In the genomic region with DNA sequence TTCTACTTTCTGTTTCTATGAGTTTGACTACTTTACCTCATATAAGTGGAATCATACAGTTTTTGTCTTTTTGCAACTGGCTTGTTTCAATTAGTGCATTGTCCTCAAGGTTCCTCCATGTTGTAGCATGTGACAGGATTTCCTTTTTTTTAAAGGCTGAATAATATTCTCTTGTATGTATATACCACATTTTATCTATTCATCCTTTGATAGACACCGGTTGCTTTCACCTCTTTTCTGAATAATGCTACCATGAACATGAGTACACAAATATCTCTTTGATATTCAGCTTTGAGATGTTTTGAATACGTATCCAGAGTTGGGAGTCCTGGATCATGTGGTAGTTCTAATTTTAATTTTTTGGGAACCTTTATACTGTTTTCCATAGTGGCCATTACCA, we compare ENCODE assay signal across 24 cellular contexts.
A peak's percentile ranks its signal among the peaks of the same experiment; 100 is the strongest.
DNase-seq lines count a peak whose midpoint lies in the region; ATAC-seq, FAIRE-seq and TF ChIP-seq lines count a peak whose summit lies in the region.
"Had no signal": no experiment of that assay in that cellular context is flagged by ENCODE, and none has a peak within 500 bp of the region (broad histone marks: within the 10 kb centered on the region; RNA-seq: fewer than 3 reads in every experiment).

No MANE protein-coding gene starts in this region.

- H3K4me3 ChIP-seq in Loucy (ENCODE audit: low read length, poor library complexity, severe bottlenecking) = no peak overlapping the region
- H3K4me3 ChIP-seq in GM12878 = no peak overlapping the region
- H3K4me3 ChIP-seq: BLaER1 had no signal

- RAD21 ChIA-PET in GM12878 (lab: Charles Lee; ENCODE audit: unreplicated experiment) = no interaction called here

- intact Hi-C loops in GM12878 (cut with micrococcal nuclease; ENCODE audit: unreplicated experiment) = no loop called here

- SMC1A ChIA-PET in GM12878 (lab: Charles Lee; ENCODE audit: uncharacterized antibody, unreplicated experiment) = interaction anchor here (1.0 to 2.2 kb wide), 4 partner anchors 11 to 79 kb away, joined by 3 to 7 read pairs (median 4); no protein-coding TSS in a partner anchor

- H3K9me3 ChIP-seq in Loucy (ENCODE audit: insufficient read depth, low read depth, low read length) = no peaks in the 10 kb centered on the region
- H3K9me3 ChIP-seq in GM12878 (replicated peaks; ENCODE audit: control insufficient read depth, insufficient read depth, low read length) = no peaks in the 10 kb centered on the region; the same call in 1 of the 3 replicates
- H3K9me3 ChIP-seq: BE2C, Caco-2 had no signal

- TF ChIP-seq CTCF in Loucy (conservative IDR thresholded peaks at IDR 0.05; ENCODE audit: low read length) = no peak
- TF ChIP-seq CTCF in GM12878 (IDR thresholded peaks at IDR 0.05 in 2 of 3, conservative IDR thresholded peaks at IDR 0.05 in 1 of 3; ENCODE audit: control insufficient read depth in 2 of 3, extremely low read depth in 1 of 3, insufficient read depth in 1 of 3, low read depth in 3 of 3, low read length in 3 of 3) = no peak

- ATAC-seq in GM12878 (no peak), GM21390 (IDR thresholded peaks at IDR 0.05; ENCODE audit: unreplicated experiment) (no peak)

- TF ChIP-seq RAD21 in GM12878 (IDR thresholded peaks at IDR 0.05; ENCODE audit: insufficient read depth, low read depth, low read length) = no peak

- H2AFZ ChIP-seq in Loucy (ENCODE audit: low read length) (no peak overlapping the region), GM12878 (ENCODE audit: control insufficient read depth, low read depth, low read length) (no peak overlapping the region)

- peaks cover 19% of the 10 kb centered on the region for H3K79me2 ChIP-seq in Loucy (ENCODE audit: insufficient read depth, low read length)
- peaks cover 32% of the 10 kb centered on the region for H3K79me2 ChIP-seq in GM12878 (ENCODE audit: control insufficient read depth, insufficient read depth, low read length)

- TF ChIP-seq POLR2A in GM12878 (IDR thresholded peaks at IDR 0.05; ENCODE audit: low read depth, low read length) = no peak

- no peak overlapping the region for H3K27ac ChIP-seq in GM12878 (ENCODE audit: control insufficient read depth, insufficient read depth)
- no peak overlapping the region for H3K27ac ChIP-seq in caudate nucleus (ENCODE audit: low read depth, low read length)
- H3K27ac ChIP-seq: BLaER1 had no signal

- H3K36me3 ChIP-seq in Loucy (ENCODE audit: insufficient read depth, low read length) (no peaks in the 10 kb centered on the region), GM12878 (ENCODE audit: control insufficient read depth in 2 of 2, insufficient read depth in 2 of 2, low read length in 1 of 2) (no peaks in the 10 kb centered on the region; a peak in 1 of 4 replicates)
- H3K36me3 ChIP-seq: BE2C had no signal

- H3F3A ChIP-seq in Loucy (ENCODE audit: low read depth) = no peaks in the 10 kb centered on the region

- H3K9me2 ChIP-seq in Loucy (replicated peaks; ENCODE audit: low read depth, low read length) = no peaks in the 10 kb centered on the region

- CTCF ChIA-PET in GM12878 (lab: Yijun Ruan, JAX) = interaction anchor here (1.7 kb wide), 1 partner anchor 50 kb away, joined by 4 read pairs; no protein-coding TSS in a partner anchor

- H3K9ac ChIP-seq in Loucy (ENCODE audit: low read depth, low read length, poor library complexity, severe bottlenecking) = no peak overlapping the region
- H3K9ac ChIP-seq in GM12878 (ENCODE audit: control insufficient read depth, insufficient read depth, low read length) = no peak overlapping the region
- H3K9ac ChIP-seq: BLaER1 had no signal

- peaks cover 18% of the 10 kb centered on the region for H3K4me1 ChIP-seq in Loucy (ENCODE audit: insufficient read depth, low read length, poor library complexity, severe bottlenecking)
- peaks cover 20% of the 10 kb centered on the region for H3K4me1 ChIP-seq in GM12878 (ENCODE audit: control insufficient read depth, insufficient read depth, low read length)
- H3K4me1 ChIP-seq: BE2C, BLaER1 had no signal

- DNase-seq in GM12878 (ENCODE audit: low read depth, low spot score) (no peak), foreskin melanocyte (peak; percentile 83), caudate nucleus (lab: John Stamatoyannopoulos, UW) (no peak), HK-2 (ENCODE audit: unreplicated experiment) (no peak), nucleus accumbens (lab: John Stamatoyannopoulos, UW) (no peak)
- DNase-seq: 8988T; ACHN; BE2C; C1 segment of cervical spinal cord; Caco-2; Calu3; CD4-positive, alpha-beta memory T cell; CD4-positive, CD25-positive, alpha-beta regulatory T cell; CD8-positive, alpha-beta memory T cell; DMS79 treated with DMSO at 0.1 percent for 48 hours; GF-D8 had no signal

- H3K4me2 ChIP-seq in Loucy (ENCODE audit: low read depth, low read length, poor library complexity, severe bottlenecking) (peak overlapping the region; percentile 3), GM12878 (ENCODE audit: control insufficient read depth, insufficient read depth) (no peak overlapping the region)
- H3K4me2 ChIP-seq: BLaER1 had no signal

- peaks cover 3% of the 10 kb centered on the region for H4K20me1 ChIP-seq in Loucy (ENCODE audit: insufficient read depth, low read length, poor library complexity, severe bottlenecking)
- H4K20me1 ChIP-seq in GM12878 (ENCODE audit: control insufficient read depth, insufficient read depth) = no peaks in the 10 kb centered on the region

- peak; percentile 35 for FAIRE-seq in GM12878 (lab: Jason Lieb, UNC)
- FAIRE-seq: A204.1, D721Med, G401.6, GM12892, GM18507 had no signal

- H3K27me3 ChIP-seq in Loucy (ENCODE audit: insufficient read depth, low read length, poor library complexity, severe bottlenecking) = no peaks in the 10 kb centered on the region
- H3K27me3 ChIP-seq in GM12878 (replicated peaks in 1 of 2; ENCODE audit: control insufficient read depth in 2 of 2, insufficient read depth in 2 of 2, low read length in 1 of 2) = no peaks in the 10 kb centered on the region
- H3K27me3 ChIP-seq: BE2C, BLaER1 had no signal

- in situ Hi-C loops in GM12878 (cut with MboI) = no loop called here

- 97% methylated on average over 2 of the region's 2 CpGs for WGBS in GM12878 (ENCODE audit: insufficient coverage, insufficient replicate concordance, low lambda C conversion rate, missing lambda C conversion rate)

- BruUV-seq in GM12878 (replicated peaks; lab: Mats Ljungman, UMichigan) = no TSS peak

- POLR2A ChIA-PET in GM12878 (lab: Charles Lee) = no interaction called here

- TF ChIP-seq EP300 in GM12878 (IDR thresholded peaks at IDR 0.05; ENCODE audit: borderline replicate concordance in 1 of 2, control insufficient read depth in 1 of 2, low read depth in 2 of 2, low read length in 2 of 2) = no peak

TF ChIP-seq in GM12878, 131 proteins besides CTCF, POLR2A, EP300 and RAD21 (continues in another document):
- TF ChIP-seq TAF1 (IDR thresholded peaks at IDR 0.05; ENCODE audit: borderline replicate concordance, low read depth, low read length) = no peak
- TF ChIP-seq, protein P1, sequence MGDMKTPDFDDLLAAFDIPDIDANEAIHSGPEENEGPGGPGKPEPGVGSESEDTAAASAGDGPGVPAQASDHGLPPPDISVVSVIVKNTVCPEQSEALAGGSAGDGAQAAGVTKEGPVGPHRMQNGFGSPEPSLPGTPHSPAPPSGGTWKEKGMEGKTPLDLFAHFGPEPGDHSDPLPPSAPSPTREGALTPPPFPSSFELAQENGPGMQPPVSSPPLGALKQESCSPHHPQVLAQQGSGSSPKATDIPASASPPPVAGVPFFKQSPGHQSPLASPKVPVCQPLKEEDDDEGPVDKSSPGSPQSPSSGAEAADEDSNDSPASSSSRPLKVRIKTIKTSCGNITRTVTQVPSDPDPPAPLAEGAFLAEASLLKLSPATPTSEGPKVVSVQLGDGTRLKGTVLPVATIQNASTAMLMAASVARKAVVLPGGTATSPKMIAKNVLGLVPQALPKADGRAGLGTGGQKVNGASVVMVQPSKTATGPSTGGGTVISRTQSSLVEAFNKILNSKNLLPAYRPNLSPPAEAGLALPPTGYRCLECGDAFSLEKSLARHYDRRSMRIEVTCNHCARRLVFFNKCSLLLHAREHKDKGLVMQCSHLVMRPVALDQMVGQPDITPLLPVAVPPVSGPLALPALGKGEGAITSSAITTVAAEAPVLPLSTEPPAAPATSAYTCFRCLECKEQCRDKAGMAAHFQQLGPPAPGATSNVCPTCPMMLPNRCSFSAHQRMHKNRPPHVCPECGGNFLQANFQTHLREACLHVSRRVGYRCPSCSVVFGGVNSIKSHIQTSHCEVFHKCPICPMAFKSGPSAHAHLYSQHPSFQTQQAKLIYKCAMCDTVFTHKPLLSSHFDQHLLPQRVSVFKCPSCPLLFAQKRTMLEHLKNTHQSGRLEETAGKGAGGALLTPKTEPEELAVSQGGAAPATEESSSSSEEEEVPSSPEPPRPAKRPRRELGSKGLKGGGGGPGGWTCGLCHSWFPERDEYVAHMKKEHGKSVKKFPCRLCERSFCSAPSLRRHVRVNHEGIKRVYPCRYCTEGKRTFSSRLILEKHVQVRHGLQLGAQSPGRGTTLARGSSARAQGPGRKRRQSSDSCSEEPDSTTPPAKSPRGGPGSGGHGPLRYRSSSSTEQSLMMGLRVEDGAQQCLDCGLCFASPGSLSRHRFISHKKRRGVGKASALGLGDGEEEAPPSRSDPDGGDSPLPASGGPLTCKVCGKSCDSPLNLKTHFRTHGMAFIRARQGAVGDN (IDR thresholded peaks at IDR 0.05) = no peak
- no peak for TF ChIP-seq BACH1 (IDR thresholded peaks at IDR 0.05; ENCODE audit: borderline replicate concordance)
- TF ChIP-seq RELA (IDR thresholded peaks at IDR 0.05; ENCODE audit: borderline replicate concordance, partially characterized antibody) = no peak
- TF ChIP-seq NFYA (IDR thresholded peaks at IDR 0.05; ENCODE audit: borderline replicate concordance, low read depth, low read length) = no peak
- no peak for TF ChIP-seq MEF2B (IDR thresholded peaks at IDR 0.05; ENCODE audit: partially characterized antibody, poor library complexity, severe bottlenecking)
